Comparison of ENCODE assay signal across 30 cellular contexts in the genomic region with DNA sequence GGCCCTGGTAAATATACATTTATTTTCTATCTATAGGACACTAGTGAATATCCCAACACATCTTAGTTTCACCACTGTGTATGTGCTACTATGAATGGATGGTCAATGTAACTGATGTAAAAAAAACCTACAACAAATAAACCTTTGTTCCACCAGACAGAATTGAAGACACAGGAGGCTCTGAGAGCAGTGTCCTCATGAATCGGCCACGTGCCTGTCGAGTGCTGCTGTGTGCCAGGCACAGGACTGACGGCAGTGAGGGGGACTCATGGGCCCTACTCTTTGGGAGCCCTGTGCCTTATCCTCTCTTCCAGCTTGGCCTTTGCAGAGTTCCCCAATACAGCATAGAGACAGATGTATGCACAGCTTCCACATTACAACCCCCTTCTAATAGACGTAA. TPM values are rescaled to one million over a fixed set of nuclear protein-coding genes. Genes with fewer than 3 reads are reported as not detected.
A peak's percentile ranks its signal among the peaks of the same experiment; 100 is the strongest.
DNase-seq lines count a peak whose midpoint lies in the region; ATAC-seq and TF ChIP-seq lines count a peak whose summit lies in the region.
"Had no signal": no experiment of that assay in that cellular context is flagged by ENCODE, and none has a peak within 500 bp of the region (broad histone marks: within the 10 kb centered on the region; RNA-seq: fewer than 3 reads in every experiment).

No MANE protein-coding gene starts in this region.

- H3K9me3 Mint-ChIP-seq in stimulated activated naive CD8-positive, alpha-beta T cell treated with anti-CD3 and anti-CD28 coated beads, Interleukin-15, amount 100 ng/mL, for 72 hours, result no peaks in the 10 kb centered on the region
- H3K9me3 Mint-ChIP-seq: activated naive CD8-positive, alpha-beta T cell treated with anti-CD3 and anti-CD28 coated beads, Interleukin-2, amount 50 U/mL, for 24 hours; activated T-cell treated with anti-CD3 and anti-CD28 coated beads, Interleukin-2, amount 50 U/mL, for 24 hours; brain; T-helper 1 cell treated with Interleukin-12 subunit alpha and Interleukin-12 subunit beta and Interleukin-4 antibody, amounts not matched to agents 30 μg/mL and 1 μg/mL, for 36 hours had no signal

- peak overlapping the region; percentile 57 for H3K27ac Mint-ChIP-seq in T-helper 17 cell
- H3K27ac Mint-ChIP-seq in stimulated activated naive CD8-positive, alpha-beta T cell treated with anti-CD3 and anti-CD28 coated beads, Interleukin-15, amount 100 ng/mL, for 72 hours, result peak overlapping the region; percentile 59 to 76
- H3K27ac Mint-ChIP-seq: activated naive CD8-positive, alpha-beta T cell treated with anti-CD3 and anti-CD28 coated beads, Interleukin-2, amount 50 U/mL, for 24 hours; T-helper 1 cell treated with Interleukin-12 subunit alpha and Interleukin-12 subunit beta and Interleukin-4 antibody, amounts not matched to agents 30 μg/mL and 1 μg/mL, for 36 hours had no signal

- H3K9me2 ChIP-seq in hepatocyte (replicated peaks; ENCODE audit: insufficient read depth), result no peaks in the 10 kb centered on the region

- intact Hi-C loops in dorsolateral prefrontal cortex (cut with DNase I) (loop anchor here in 1 of 2 donors (5.0 kb wide), 1 partner anchor 73 kb away; no protein-coding TSS in a partner anchor), lower lobe of right lung (cut with DNase I) (no loop called here)

- no peak for ATAC-seq in T-helper 17 cell
- no peak for ATAC-seq in stimulated activated naive CD8-positive, alpha-beta T cell treated with anti-CD3 and anti-CD28 coated beads, Interleukin-15, amount 100 ng/mL, for 72 hours
- no peak for ATAC-seq in HG02970 (IDR thresholded peaks at IDR 0.05; ENCODE audit: low FRiP score, unreplicated experiment)
- no peak for ATAC-seq in HG02852 (IDR thresholded peaks at IDR 0.05; ENCODE audit: unreplicated experiment)
- no peak for ATAC-seq in lower lobe of right lung
- ATAC-seq: activated naive CD8-positive, alpha-beta T cell treated with anti-CD3 and anti-CD28 coated beads, Interleukin-2, amount 50 U/mL, for 24 hours; heart right ventricle had no signal

- H3K36me3 Mint-ChIP-seq in T-helper 17 cell (ENCODE audit: low read depth), result no peaks in the 10 kb centered on the region

- H3K9me3 ChIP-seq in T-helper 17 cell (ENCODE audit: control insufficient read depth, low read length, poor library complexity, severe bottlenecking), result no peaks in the 10 kb centered on the region
- no peaks in the 10 kb centered on the region for H3K9me3 ChIP-seq in hepatocyte (ENCODE audit: low read depth)
- no peaks in the 10 kb centered on the region for H3K9me3 ChIP-seq in lower lobe of right lung
- H3K9me3 ChIP-seq: heart right ventricle, suprapubic skin had no signal

- H2AFZ ChIP-seq in hepatocyte, result no peak overlapping the region

- peak overlapping the region; percentile 80 to 100 (median 98) for H3K27ac ChIP-seq in dorsolateral prefrontal cortex
- no peak overlapping the region for H3K27ac ChIP-seq in hepatocyte
- no peak overlapping the region for H3K27ac ChIP-seq in lower lobe of right lung
- H3K27ac ChIP-seq: C4-2B, epithelial cell of prostate, heart right ventricle, HL-60, SK-N-MC, suprapubic skin had no signal

- H3K4me3 ChIP-seq in dorsolateral prefrontal cortex, result peak overlapping the region in 1 of 59 donors; percentile 3
- H3K4me3 ChIP-seq in hepatocyte, result no peak overlapping the region
- no peak overlapping the region for H3K4me3 ChIP-seq in lower lobe of right lung
- H3K4me3 ChIP-seq: heart right ventricle, SK-N-MC, suprapubic skin had no signal

- H3K4me1 Mint-ChIP-seq in T-helper 17 cell, result peaks cover 2% of the 10 kb centered on the region
- H3K4me1 Mint-ChIP-seq in stimulated activated naive CD8-positive, alpha-beta T cell treated with anti-CD3 and anti-CD28 coated beads, Interleukin-15, amount 100 ng/mL, for 72 hours, result no peaks in the 10 kb centered on the region
- H3K4me1 Mint-ChIP-seq: activated naive CD8-positive, alpha-beta T cell treated with anti-CD3 and anti-CD28 coated beads, Interleukin-2, amount 50 U/mL, for 24 hours; brain had no signal

- 97% methylated on average over 5 of the region's 5 CpGs for WGBS in hepatocyte (ENCODE audit: low lambda C conversion rate, missing lambda C conversion rate)

- H3K27me3 ChIP-seq in dorsolateral prefrontal cortex (no peaks in the 10 kb centered on the region), hepatocyte (no peaks in the 10 kb centered on the region), lower lobe of right lung (ENCODE audit: low read depth) (no peaks in the 10 kb centered on the region)
- H3K27me3 ChIP-seq: heart right ventricle, suprapubic skin had no signal

- H3K27me3 Mint-ChIP-seq in T-helper 17 cell, result no peaks in the 10 kb centered on the region
- H3K27me3 Mint-ChIP-seq in stimulated activated naive CD8-positive, alpha-beta T cell treated with anti-CD3 and anti-CD28 coated beads, Interleukin-15, amount 100 ng/mL, for 72 hours, result no peaks in the 10 kb centered on the region
- H3K27me3 Mint-ChIP-seq: activated naive CD8-positive, alpha-beta T cell treated with anti-CD3 and anti-CD28 coated beads, Interleukin-2, amount 50 U/mL, for 24 hours; activated T-cell treated with anti-CD3 and anti-CD28 coated beads, Interleukin-2, amount 50 U/mL, for 24 hours; brain had no signal

- H3K36me3 ChIP-seq in hepatocyte (replicated peaks; ENCODE audit: insufficient read depth, low read depth), result no peaks in the 10 kb centered on the region
- H3K36me3 ChIP-seq in lower lobe of right lung, result peaks cover 95% of the 10 kb centered on the region

- TF ChIP-seq CTCF in dorsolateral prefrontal cortex (IDR thresholded peaks at IDR 0.05 in 54 of 56, conservative IDR thresholded peaks at IDR 0.05 in 2 of 56; ENCODE audit: low read depth in 1 of 56, partially characterized antibody in 56 of 56) (peak in 7 of 56 donors; percentile 2 to 33 (median 13)), hepatocyte (IDR thresholded peaks at IDR 0.05; ENCODE audit: poor library complexity) (no peak), lower lobe of right lung (IDR thresholded peaks at IDR 0.05) (no peak)

- no peaks in the 10 kb centered on the region for H4K20me1 ChIP-seq in hepatocyte (ENCODE audit: insufficient read depth, poor library complexity, severe bottlenecking)

- no peak overlapping the region for H3K4me2 ChIP-seq in hepatocyte

- DNase-seq in T-helper 17 cell (no peak), dorsolateral prefrontal cortex (peak; percentile 15 to 94 (median 87)), middle frontal gyrus (ENCODE audit: extremely low spot score, low spot score) (peak; percentile 59), hepatocyte (ENCODE audit: low spot score) (no peak), lower lobe of right lung (no peak)
- DNase-seq in stimulated activated naive CD8-positive, alpha-beta T cell treated with anti-CD3 and anti-CD28 coated beads, Interleukin-15, amount 100 ng/mL, for 72 hours, result no peak
- DNase-seq: activated CD4-positive, alpha-beta T cell treated with anti-CD3 and anti-CD28 coated beads for 4 hours; activated CD8-positive, alpha-beta memory T cell treated with anti-CD3 and anti-CD28 coated beads for 24 hours; activated naive CD8-positive, alpha-beta T cell treated with anti-CD3 and anti-CD28 coated beads, Interleukin-2, amount 50 U/mL, for 24 hours; activated T-cell treated with anti-CD3 and anti-CD28 coated beads, Interleukin-2, amount 50 U/mL, for 24 hours; Calu3; DND-41; effector CD4-positive, alpha-beta T cell; HCEC 1CT; heart right ventricle; Karpas-422; mesendoderm; NCI-H1436 treated with DMSO at 0.1 percent for 48 hours; RPMI8226; small intestine; stimulated activated CD8-positive, alpha-beta memory T cell treated with anti-CD3 and anti-CD28 coated beads, Interleukin-4, amount 100 ng/mL, for 48 hours had no signal

- H3K79me2 ChIP-seq in hepatocyte, result no peaks in the 10 kb centered on the region

- H3K4me3 Mint-ChIP-seq in T-helper 17 cell, result no peak overlapping the region
- H3K4me3 Mint-ChIP-seq in stimulated activated naive CD8-positive, alpha-beta T cell treated with anti-CD3 and anti-CD28 coated beads, Interleukin-15, amount 100 ng/mL, for 72 hours, result no peak overlapping the region
- H3K4me3 Mint-ChIP-seq: activated naive CD8-positive, alpha-beta T cell treated with anti-CD3 and anti-CD28 coated beads, Interleukin-2, amount 50 U/mL, for 24 hours; activated T-cell treated with anti-CD3 and anti-CD28 coated beads, Interleukin-2, amount 50 U/mL, for 24 hours; brain; T-helper 1 cell treated with Interleukin-12 subunit alpha and Interleukin-12 subunit beta and Interleukin-4 antibody, amounts not matched to agents 30 μg/mL and 1 μg/mL, for 36 hours had no signal

- no peaks in the 10 kb centered on the region for H3K4me1 ChIP-seq in hepatocyte (ENCODE audit: insufficient read depth)
- H3K4me1 ChIP-seq in lower lobe of right lung, result no peaks in the 10 kb centered on the region
- H3K4me1 ChIP-seq: heart right ventricle, suprapubic skin had no signal

RNA-seq across cellular contexts. Expression of a gene that starts 18.2 kb away (rescaled TPM):
- 10 to 100 TPM; 17.1 to 21.3 TPM for total RNA-seq in T-helper 17 cell
- total RNA-seq in dorsolateral prefrontal cortex, result 10 to 100 TPM; 31.4 to 69.6 (median 51.2) TPM
- 30.5 and 40.2 TPM in 2 replicates for total RNA-seq in hepatocyte
- 22.9 and 33.8 TPM in 2 replicates for polyA plus RNA-seq in hepatocyte
- total RNA-seq in lower lobe of right lung, result 34.3 TPM

RNA-seq across cellular contexts. Expression of a gene that starts 18.3 kb away (rescaled TPM):
- total RNA-seq in T-helper 17 cell (10 to 100 TPM in 1 of 2 donors, 1 to 10 TPM in 1; 8.4 to 16.6 TPM), dorsolateral prefrontal cortex (100 to 1,000 TPM in 7 of 120 experiments, 10 to 100 TPM in 113; 54.3 to 129 (median 78.9) TPM), hepatocyte (12.4 and 20.1 TPM in 2 replicates), lower lobe of right lung (23.2 TPM)
- 7.3 and 9.5 TPM in 2 replicates for polyA plus RNA-seq in hepatocyte

RNA-seq across cellular contexts. Expression of a gene that starts 24.9 kb away (rescaled TPM):
- total RNA-seq in T-helper 17 cell, result 10 to 100 TPM; 17.1 to 19.5 TPM
- total RNA-seq in dorsolateral prefrontal cortex, result 10 to 100 TPM in 117 of 120 experiments, 1 to 10 TPM in 3; 8.5 to 20.6 (median 14.9) TPM
- total RNA-seq in hepatocyte, result 8.3 and 11.1 TPM in 2 replicates
- 8.8 and 9.8 TPM in 2 replicates for polyA plus RNA-seq in hepatocyte
- total RNA-seq in lower lobe of right lung, result 8.5 TPM

RNA-seq across cellular contexts. Expression of a gene that starts 39.5 kb away (rescaled TPM):
- total RNA-seq in T-helper 17 cell (1 to 10 TPM; 3.7 to 4.7 TPM), dorsolateral prefrontal cortex (10 to 100 TPM; 28.4 to 88.6 (median 50.3) TPM), hepatocyte (8.3 and 9.3 TPM in 2 replicates), lower lobe of right lung (15.8 TPM)
- polyA plus RNA-seq in hepatocyte, result 8.8 and 13.5 TPM in 2 replicates

Comparison
In these comparisons a context has a peak if more than half of its experiments do, and no peak if none do; other contexts are left out.
1. DNase-seq: peak in dorsolateral prefrontal cortex (10 of 10) and middle frontal gyrus (single experiment); none in T-helper 17 cell (0 of 3), stimulated activated naive CD8-positive, alpha-beta T cell treated with anti-CD3 and anti-CD28 coated beads, Interleukin-15, amount 100 ng/mL, for 72 hours (0 of 2), hepatocyte (single experiment) and lower lobe of right lung (single experiment).
2. H3K27ac ChIP-seq: peak in dorsolateral prefrontal cortex (59 of 59); none in hepatocyte (single experiment) and lower lobe of right lung (single experiment).